8 cellular contexts compared by ENCODE assay signal in the genomic region with DNA sequence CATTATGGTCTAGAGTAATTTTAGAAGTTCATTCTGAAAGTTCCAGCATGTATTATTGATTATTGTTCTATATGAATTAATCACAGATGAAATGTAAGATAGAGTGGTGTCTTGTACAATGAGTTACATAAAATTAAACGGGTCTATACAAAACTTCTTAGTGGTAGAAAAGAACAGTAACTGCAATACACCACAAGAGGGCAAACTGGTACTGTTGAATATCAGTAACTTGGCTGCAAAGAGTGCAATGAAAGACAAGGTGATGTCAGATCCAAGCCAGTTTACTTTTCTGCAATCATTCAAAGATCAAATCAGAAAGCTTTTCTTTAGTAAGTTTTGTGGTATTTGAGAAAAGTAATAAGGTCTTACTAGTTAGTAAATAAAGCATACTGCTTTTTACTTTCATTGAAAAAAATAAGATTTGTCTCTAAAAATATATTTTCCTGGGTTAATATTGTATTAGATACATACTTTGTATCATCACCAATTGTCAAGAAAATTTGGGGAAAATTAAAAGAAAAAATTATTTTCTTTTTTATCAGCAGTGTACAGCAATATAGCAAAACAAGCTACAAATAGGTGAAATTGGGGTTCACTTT.
A peak's percentile ranks its signal among the peaks of the same experiment; 100 is the strongest.
DNase-seq lines count a peak whose midpoint lies in the region; ATAC-seq, FAIRE-seq and TF ChIP-seq lines count a peak whose summit lies in the region.

No MANE protein-coding gene starts in this region.

- H3K4me3 ChIP-seq in lower leg skin (ENCODE audit: low read depth, poor library complexity, severe bottlenecking) = no peak overlapping the region

- H3K9me3 ChIP-seq in H9 (ENCODE audit: control insufficient read depth, low read depth, low read length) = no peaks in the 10 kb centered on the region

- intact Hi-C loops in lower leg skin (cut with DNase I; ENCODE audit: low total_unique reads) = loop anchor here (10.0 kb wide), 1 partner anchor 226 kb away; no protein-coding TSS in a partner anchor

- no peak overlapping the region for H3K14ac ChIP-seq in H9 (ENCODE audit: insufficient read depth, low read length)

- no peaks in the 10 kb centered on the region for H4K20me1 ChIP-seq in H9 (ENCODE audit: control insufficient read depth, insufficient read depth, insufficient read length)

- no peak overlapping the region for H2BK15ac ChIP-seq in H9 (ENCODE audit: low read depth, low read length)

- H4K5ac ChIP-seq in H9 (ENCODE audit: insufficient read length, low read depth, low read length) = no peak overlapping the region

- no peak for DNase-seq in activated naive CD8-positive, alpha-beta T cell treated with anti-CD3 and anti-CD28 coated beads, Interleukin-2, amount 10 ng/mL, durations not matched to agents 7 days and 5 days
- no peak for DNase-seq in activated naive CD8-positive, alpha-beta T cell treated with anti-CD3 and anti-CD28 coated beads for 36 hours
- DNase-seq in H9 (no peak), M059J (ENCODE audit: low read depth) (peak; percentile 62), RPMI8226 (peak; percentile 65), middle frontal gyrus (ENCODE audit: extremely low spot score, low spot score) (peak; percentile 48), lower leg skin (ENCODE audit: low spot score in 2 of 2) (no peak)

- no peak overlapping the region for H3K27ac Mint-ChIP-seq in activated naive CD8-positive, alpha-beta T cell treated with anti-CD3 and anti-CD28 coated beads, Interleukin-2, amount 10 ng/mL, durations not matched to agents 7 days and 5 days
- H3K27ac Mint-ChIP-seq in activated naive CD8-positive, alpha-beta T cell treated with anti-CD3 and anti-CD28 coated beads for 36 hours = no peak overlapping the region
- H3K27ac Mint-ChIP-seq in H9 = no peak overlapping the region

- no peak overlapping the region for H3K23ac ChIP-seq in H9 (ENCODE audit: insufficient read length, low read depth, low read length)

- no peak overlapping the region for H3K27ac ChIP-seq in H9 (ENCODE audit: insufficient read length, low read depth, low read length)

- no CpG with 5 or more reads among the region's 1 CpG for WGBS in H9 (ENCODE audit: extremely low coverage, insufficient read length, low lambda C conversion rate)
- WGBS in lower leg skin, 2 donors = 0 to 2% methylated on average over 1 of the region's 1 CpG

- H4K91ac ChIP-seq in H9 (ENCODE audit: insufficient read length, low read depth, low read length) = no peak overlapping the region

- no peak overlapping the region for H2AFZ ChIP-seq in H9 (ENCODE audit: low read length)

- TF ChIP-seq POLR2A in lower leg skin (IDR thresholded peaks at IDR 0.05) = no peak

- no peaks in the 10 kb centered on the region for H3K27me3 ChIP-seq in H9 (ENCODE audit: insufficient read depth, low read length)

- H2BK5ac ChIP-seq in H9 (ENCODE audit: insufficient read length, low read length) = no peak overlapping the region

- H4K8ac ChIP-seq in H9 (replicated peaks; ENCODE audit: insufficient read length, low read depth, low read length) = no peak overlapping the region

- no peaks in the 10 kb centered on the region for H3K79me1 ChIP-seq in H9 (ENCODE audit: insufficient read depth, low read depth, low read length, poor library complexity, severe bottlenecking)

- no peak overlapping the region for H2BK20ac ChIP-seq in H9 (ENCODE audit: low read depth, low read length, poor library complexity, severe bottlenecking)

- H3K27me3 Mint-ChIP-seq in activated naive CD8-positive, alpha-beta T cell treated with anti-CD3 and anti-CD28 coated beads, Interleukin-2, amount 10 ng/mL, durations not matched to agents 7 days and 5 days = no peaks in the 10 kb centered on the region
- H3K27me3 Mint-ChIP-seq in activated naive CD8-positive, alpha-beta T cell treated with anti-CD3 and anti-CD28 coated beads for 36 hours = no peaks in the 10 kb centered on the region
- H3K27me3 Mint-ChIP-seq in H9 (ENCODE audit: low read depth) = no peaks in the 10 kb centered on the region

- no peaks in the 10 kb centered on the region for H3K4me1 Mint-ChIP-seq in activated naive CD8-positive, alpha-beta T cell treated with anti-CD3 and anti-CD28 coated beads, Interleukin-2, amount 10 ng/mL, durations not matched to agents 7 days and 5 days
- peaks cover 14% of the 10 kb centered on the region for H3K4me1 Mint-ChIP-seq in activated naive CD8-positive, alpha-beta T cell treated with anti-CD3 and anti-CD28 coated beads for 36 hours
- H3K4me1 Mint-ChIP-seq in H9 = peaks cover 8 to 18% of the 10 kb centered on the region in 2 experiments

- peaks cover 2% of the 10 kb centered on the region; the same call in 1 of the 2 replicates for H3K4me1 ChIP-seq in H9 (ENCODE audit: insufficient read depth, low read length)

- no peaks in the 10 kb centered on the region for H3K23me2 ChIP-seq in H9 (ENCODE audit: insufficient read length, low read depth, low read length, poor library complexity, severe bottlenecking)

- no peak overlapping the region for H3K18ac ChIP-seq in H9 (ENCODE audit: insufficient read length, low read depth, low read length)

- no peak overlapping the region for H2AK5ac ChIP-seq in H9 (ENCODE audit: insufficient read length, low read length)

- no peak overlapping the region for H2BK12ac ChIP-seq in H9 (ENCODE audit: insufficient read length, low read depth, low read length)

- POLR2A ChIA-PET in activated naive CD8-positive, alpha-beta T cell treated with anti-CD3 and anti-CD28 coated beads, Interleukin-2, amount 10 ng/mL, durations not matched to agents 7 days and 5 days (lab: Charles Lee) = no interaction called here

- no peak overlapping the region for H2BK120ac ChIP-seq in H9 (ENCODE audit: low read depth, low read length, poor library complexity, severe bottlenecking)

- H3K9ac ChIP-seq in H9 (ENCODE audit: extremely low read depth, insufficient read length, low read length) = no peak overlapping the region

- peak; percentile 54 for ATAC-seq in activated naive CD8-positive, alpha-beta T cell treated with anti-CD3 and anti-CD28 coated beads, Interleukin-2, amount 10 ng/mL, durations not matched to agents 7 days and 5 days (ENCODE audit: low read depth)

- H3K36me3 Mint-ChIP-seq in activated naive CD8-positive, alpha-beta T cell treated with anti-CD3 and anti-CD28 coated beads, Interleukin-2, amount 10 ng/mL, durations not matched to agents 7 days and 5 days = no peaks in the 10 kb centered on the region
- H3K36me3 Mint-ChIP-seq in activated naive CD8-positive, alpha-beta T cell treated with anti-CD3 and anti-CD28 coated beads for 36 hours = no peaks in the 10 kb centered on the region
- H3K36me3 Mint-ChIP-seq in H9 (ENCODE audit: insufficient read depth in 1 of 3, low read depth in 3 of 3) = no peaks in the 10 kb centered on the region; a peak in 2 of 7 replicates

- TF ChIP-seq CTCF in H9 (conservative IDR thresholded peaks at IDR 0.05) (peak; percentile 87), lower leg skin (IDR thresholded peaks at IDR 0.05) (peak in 1 of 3 donors; percentile 82)

- FAIRE-seq in endometrium (lab: Jason Lieb, UNC) = peak; percentile 96

- H3K56ac ChIP-seq in H9 (ENCODE audit: insufficient read length, low read depth, low read length) = no peak overlapping the region

- no peak overlapping the region for H3K4ac ChIP-seq in H9 (ENCODE audit: low read depth, low read length)

- no peak overlapping the region for H3K4me3 Mint-ChIP-seq in activated naive CD8-positive, alpha-beta T cell treated with anti-CD3 and anti-CD28 coated beads, Interleukin-2, amount 10 ng/mL, durations not matched to agents 7 days and 5 days
- no peak overlapping the region for H3K4me3 Mint-ChIP-seq in activated naive CD8-positive, alpha-beta T cell treated with anti-CD3 and anti-CD28 coated beads for 36 hours
- no peak overlapping the region for H3K4me3 Mint-ChIP-seq in H9

- H3K4me2 ChIP-seq in H9 (ENCODE audit: insufficient read depth, insufficient read length, low read length) = no peak overlapping the region

- H3T11ph ChIP-seq in H9 (ENCODE audit: low read length) = no peak overlapping the region

- peaks cover 1% of the 10 kb centered on the region for H3K9me3 Mint-ChIP-seq in activated naive CD8-positive, alpha-beta T cell treated with anti-CD3 and anti-CD28 coated beads, Interleukin-2, amount 10 ng/mL, durations not matched to agents 7 days and 5 days
- H3K9me3 Mint-ChIP-seq in activated naive CD8-positive, alpha-beta T cell treated with anti-CD3 and anti-CD28 coated beads for 36 hours = no peaks in the 10 kb centered on the region
- peaks cover 0 to 2% of the 10 kb centered on the region in 2 experiments; a peak in 1 of 5 replicates for H3K9me3 Mint-ChIP-seq in H9

- no peaks in the 10 kb centered on the region for H3K79me2 ChIP-seq in H9 (ENCODE audit: insufficient read depth, low read length)

Comparison
In these comparisons a context has a peak if more than half of its experiments do, and no peak if none do; other contexts are left out.
1. DNase-seq: peak in M059J (single experiment), RPMI8226 (single experiment) and middle frontal gyrus (single experiment); none in activated naive CD8-positive, alpha-beta T cell treated with anti-CD3 and anti-CD28 coated beads, Interleukin-2, amount 10 ng/mL, durations not matched to agents 7 days and 5 days (single experiment), activated naive CD8-positive, alpha-beta T cell treated with anti-CD3 and anti-CD28 coated beads for 36 hours (single experiment), H9 (single experiment) and lower leg skin (0 of 2).